Comparison of ENCODE assay signal across 10 cellular contexts in genomic region chr22:48489551-48490512, GRCh38.
DNase-seq lines count a peak whose midpoint lies in the region; ATAC-seq, FAIRE-seq and TF ChIP-seq lines count a peak whose summit lies in the region.
"Had no signal": no experiment of that assay in that cellular context is flagged by ENCODE, and none has a peak within 500 bp of the region (broad histone marks: within the 10 kb centered on the region; RNA-seq: fewer than 3 reads in every experiment).

No MANE protein-coding gene starts in this region.

- H3K4me3 ChIP-seq in esophagus muscularis mucosa: peak overlapping the region; percentile 41 to 54 (median 47)

- no peaks in the 10 kb centered on the region for H3K9me3 ChIP-seq in esophagus muscularis mucosa

- WGBS in esophagus muscularis mucosa: 0% methylated on average over 1 of the region's 113 CpGs

- peaks cover 0 to 93% (median 23%) of the 10 kb centered on the region in 4 donors for H3K27me3 ChIP-seq in esophagus muscularis mucosa

- no peak overlapping the region for H3K27ac Mint-ChIP-seq in nephron
- no peak overlapping the region for H3K27ac Mint-ChIP-seq in stimulated activated naive CD8-positive, alpha-beta T cell treated with anti-CD3 and anti-CD28 coated beads, Interleukin-15, amount 100 ng/mL, for 72 hours

- H3K4me3 Mint-ChIP-seq in nephron: peak overlapping the region in 2 of 3 experiments; percentile 81 to 82
- no peak overlapping the region for H3K4me3 Mint-ChIP-seq in stimulated activated naive CD8-positive, alpha-beta T cell treated with anti-CD3 and anti-CD28 coated beads, Interleukin-15, amount 100 ng/mL, for 72 hours

- no peak for TF ChIP-seq EP300 in esophagus muscularis mucosa (IDR thresholded peaks at IDR 0.05)

- no peaks in the 10 kb centered on the region for H3K36me3 Mint-ChIP-seq in nephron (ENCODE audit: low read depth)

- TF ChIP-seq POLR2A in esophagus muscularis mucosa (IDR thresholded peaks at IDR 0.05; ENCODE audit: low read depth): no peak

- no peak for FAIRE-seq in urothelium cell line (lab: Jason Lieb, UNC)

- peaks cover 5 to 30% (median 21%) of the 10 kb centered on the region in 4 donors for H3K4me1 ChIP-seq in esophagus muscularis mucosa

- peaks cover 20% of the 10 kb centered on the region for H3K4me1 Mint-ChIP-seq in nephron
- peaks cover 7% of the 10 kb centered on the region for H3K4me1 Mint-ChIP-seq in stimulated activated naive CD8-positive, alpha-beta T cell treated with anti-CD3 and anti-CD28 coated beads, Interleukin-15, amount 100 ng/mL, for 72 hours

- intact Hi-C loops in Right ventricle myocardium superior (cut with DNase I) (loop anchor here (5.0 kb wide), 1 partner anchor 1643 kb away; no protein-coding TSS in a partner anchor), Right ventricle myocardium inferior (cut with DNase I) (loop anchor here (10.0 kb wide), 1 partner anchor 1645 kb away; no protein-coding TSS in a partner anchor), esophagus muscularis mucosa (cut with DNase I) (no loop called here)

- TF ChIP-seq CTCF in esophagus muscularis mucosa (IDR thresholded peaks at IDR 0.05): no peak
- TF ChIP-seq CTCF in nephron (IDR thresholded peaks at IDR 0.05; ENCODE audit: unreplicated experiment in 3 of 3): no peak
- no peak for TF ChIP-seq CTCF in GM10266 (IDR thresholded peaks at IDR 0.05; ENCODE audit: control insufficient read depth, insufficient read depth, low read depth, missing control alignments)

- DNase-seq in Right ventricle myocardium superior: peak; percentile 24
- no peak for DNase-seq in Right ventricle myocardium inferior (ENCODE audit: missing footprints)
- no peak for DNase-seq in esophagus muscularis mucosa (ENCODE audit: extremely low spot score)
- DNase-seq in urothelium cell line (ENCODE audit: low spot score): peak; percentile 61
- no peak for DNase-seq in stimulated activated naive CD8-positive, alpha-beta T cell treated with anti-CD3 and anti-CD28 coated beads, Interleukin-15, amount 100 ng/mL, for 72 hours
- no peak for DNase-seq in germinal center (ENCODE audit: low spot score)
- no peak for DNase-seq in GM10266 (ENCODE audit: extremely low spot score)
- DNase-seq: stimulated activated naive CD4-positive, alpha-beta T cell treated with Interleukin-2 at 50 U/mL for 16 hours had no signal

- no peaks in the 10 kb centered on the region for H3K36me3 ChIP-seq in esophagus muscularis mucosa

- ATAC-seq in Right ventricle myocardium superior (ENCODE audit: poor library complexity) (no peak), Right ventricle myocardium inferior (no peak)
- no peak for ATAC-seq in stimulated activated naive CD8-positive, alpha-beta T cell treated with anti-CD3 and anti-CD28 coated beads, Interleukin-15, amount 100 ng/mL, for 72 hours
- ATAC-seq: Panc1 had no signal

- H3K27me3 Mint-ChIP-seq in nephron (ENCODE audit: low read depth): peaks cover 73% of the 10 kb centered on the region
- peaks cover 90% of the 10 kb centered on the region for H3K27me3 Mint-ChIP-seq in stimulated activated naive CD8-positive, alpha-beta T cell treated with anti-CD3 and anti-CD28 coated beads, Interleukin-15, amount 100 ng/mL, for 72 hours

- no peaks in the 10 kb centered on the region for H3K9me3 Mint-ChIP-seq in nephron
- no peaks in the 10 kb centered on the region for H3K9me3 Mint-ChIP-seq in stimulated activated naive CD8-positive, alpha-beta T cell treated with anti-CD3 and anti-CD28 coated beads, Interleukin-15, amount 100 ng/mL, for 72 hours

- H3K27ac ChIP-seq in esophagus muscularis mucosa (replicated peaks in 1 of 4): no peak overlapping the region

Comparison
In these comparisons a context has a peak if more than half of its experiments do, and no peak if none do; other contexts are left out.
1. DNase-seq: peak in Right ventricle myocardium superior (single experiment) and urothelium cell line (single experiment); none in Right ventricle myocardium inferior (single experiment), esophagus muscularis mucosa (single experiment), stimulated activated naive CD8-positive, alpha-beta T cell treated with anti-CD3 and anti-CD28 coated beads, Interleukin-15, amount 100 ng/mL, for 72 hours (0 of 2), germinal center (single experiment) and GM10266 (single experiment).
2. H3K4me3 Mint-ChIP-seq: peak in nephron (2 of 3); none in stimulated activated naive CD8-positive, alpha-beta T cell treated with anti-CD3 and anti-CD28 coated beads, Interleukin-15, amount 100 ng/mL, for 72 hours (0 of 2).